ENCODE assay signal across 10 cellular contexts in genomic region chr6:3208096-3208774, GRCh38. TPM values are rescaled to one million over a fixed set of nuclear protein-coding genes. Genes with fewer than 3 reads are reported as not detected.
DNase-seq lines count a peak whose midpoint lies in the region; ATAC-seq and TF ChIP-seq lines count a peak whose summit lies in the region.
"Had no signal": no experiment of that assay in that cellular context is flagged by ENCODE, and none has a peak within 500 bp of the region (broad histone marks: within the 10 kb centered on the region; RNA-seq: fewer than 3 reads in every experiment).

No MANE protein-coding gene starts in this region.

- H3K4me1 Mint-ChIP-seq in brain: peaks cover 44% of the 10 kb centered on the region

- 73 to 74% methylated on average over 13 to 14 of the region's 14 CpGs for WGBS in mesodermal cell (ENCODE audit: insufficient coverage in 2 of 2), 2 experiments

- H3K36me3 Mint-ChIP-seq in brain: peaks cover 7% of the 10 kb centered on the region

- ATAC-seq in HG03571 (IDR thresholded peaks at IDR 0.05; ENCODE audit: unreplicated experiment): no peak

- H3K36me3 ChIP-seq in mesodermal cell (ENCODE audit: control insufficient read depth, insufficient read depth, low read length): no peaks in the 10 kb centered on the region

- peaks cover 29% of the 10 kb centered on the region for H3K4me1 ChIP-seq in mesodermal cell (ENCODE audit: control insufficient read depth, insufficient read depth, low read length, poor library complexity, severe bottlenecking)

- peaks cover 4% of the 10 kb centered on the region for H3K27me3 Mint-ChIP-seq in brain

- H3K9me3 ChIP-seq in mesodermal cell (ENCODE audit: control insufficient read depth, low read length): no peaks in the 10 kb centered on the region

- H3K9me3 Mint-ChIP-seq in brain: peaks cover 11 to 20% (median 19%) of the 10 kb centered on the region in 5 experiments

- DNase-seq in AG09319 (ENCODE audit: extremely low read depth, low read depth): peak; percentile 95
- DNase-seq in HS-5 (ENCODE audit: low read depth): peak; percentile 23
- DNase-seq in NCI-H1092 treated with DMSO at 0.1 percent for 48 hours (lab: John Stamatoyannopoulos, UW): no peak
- no peak for DNase-seq in KG1 (lab: John Stamatoyannopoulos, UW)
- DNase-seq in activated CD8-positive, alpha-beta memory T cell treated with anti-CD3 and anti-CD28 coated beads, Interleukin-2, amount 50 U/mL, for 48 hours: no peak
- DNase-seq: activated naive CD4-positive, alpha-beta T cell; stimulated activated CD4-positive, alpha-beta T cell treated with anti-CD3 and anti-CD28 coated beads, Interleukin-4, amount 100 ng/mL, for 1 hour had no signal

- peak overlapping the region in 4 of 5 experiments; percentile 25 to 65 (median 44) for H3K4me3 Mint-ChIP-seq in brain

- peak overlapping the region; percentile 7 to 94 (median 66) for H3K27ac Mint-ChIP-seq in brain

- H3K4me3 ChIP-seq in mesodermal cell (ENCODE audit: extremely low read depth, insufficient read depth, low read length, poor library complexity, severe bottlenecking): no peak overlapping the region

- TF ChIP-seq CTCF in AG09319 (IDR thresholded peaks at IDR 0.05; ENCODE audit: low read depth, low read length): no peak
- TF ChIP-seq CTCF in brain (conservative IDR thresholded peaks at IDR 0.05): no peak

- H3K27ac ChIP-seq in mesodermal cell (ENCODE audit: low read depth, low read length, severe bottlenecking): peak overlapping the region; percentile 90

RNA-seq across cellular contexts. Expression of gene TUBB2B, which starts 19.2 kb away (rescaled TPM):
- polyA plus RNA-seq in brain (ENCODE audit: insufficient read depth, low read depth, low replicate concordance): 1,989 TPM
- polyA plus RNA-seq in mesodermal cell (2013, experiment 1 of 2): 280 TPM
- polyA plus RNA-seq in mesodermal cell (2013, experiment 2 of 2): 213 TPM

RNA-seq across cellular contexts. Expression of gene PSMG4, which starts 50.5 kb away (rescaled TPM):
- polyA plus RNA-seq in brain (ENCODE audit: insufficient read depth, low read depth, low replicate concordance): 20.5 TPM
- polyA plus RNA-seq in mesodermal cell (2013, experiment 1 of 2): 14.0 TPM
- polyA plus RNA-seq in mesodermal cell (2013, experiment 2 of 2): 14.7 TPM

RNA-seq across cellular contexts. Expression of gene TUBB2A, which starts 50.9 kb away (rescaled TPM):
- 610 TPM for polyA plus RNA-seq in brain (ENCODE audit: insufficient read depth, low read depth, low replicate concordance)
- polyA plus RNA-seq in mesodermal cell (2013, experiment 1 of 2): 172 TPM
- 143 TPM for polyA plus RNA-seq in mesodermal cell (2013, experiment 2 of 2)

Comparison
In these comparisons a context has a peak if more than half of its experiments do, and no peak if none do; other contexts are left out.
1. DNase-seq: peak in AG09319 (single experiment) and HS-5 (single experiment); none in NCI-H1092 treated with DMSO at 0.1 percent for 48 hours (single experiment), KG1 (single experiment) and activated CD8-positive, alpha-beta memory T cell treated with anti-CD3 and anti-CD28 coated beads, Interleukin-2, amount 50 U/mL, for 48 hours (single experiment).